ENCODE assay signal across 25 cellular contexts in genomic region chr12:93853698-93854478, GRCh38.
A peak's percentile ranks its signal among the peaks of the same experiment; 100 is the strongest.
DNase-seq lines count a peak whose midpoint lies in the region; ATAC-seq and TF ChIP-seq lines count a peak whose summit lies in the region.
"Had no signal": no experiment of that assay in that cellular context is flagged by ENCODE, and none has a peak within 500 bp of the region (broad histone marks: within the 10 kb centered on the region; RNA-seq: fewer than 3 reads in every experiment).

No MANE protein-coding gene starts in this region.

- H3K79me1 ChIP-seq in IMR-90 (ENCODE audit: low read depth in 1 of 2, low read length in 2 of 2): no peaks in the 10 kb centered on the region

- H3K18ac ChIP-seq in IMR-90 (ENCODE audit: low read depth, low read length): no peak overlapping the region

- no peaks in the 10 kb centered on the region for H4K20me1 ChIP-seq in IMR-90 (ENCODE audit: insufficient read depth, low read length)

- H3K27me3 Mint-ChIP-seq in natural killer cell treated with Interleukin-12 subunit alpha and Interleukin-12 subunit beta and Interleukin-15 and Interleukin-18, amount 100 ng/mL, for 72 hours: peaks cover 0 to 3% of the 10 kb centered on the region in 2 donors

- H3K4me3 ChIP-seq in IMR-90 (ENCODE audit: insufficient read depth, low read depth, low read length): no peak overlapping the region
- H3K4me3 ChIP-seq: cardiac muscle cell, right atrium auricular region, SK-N-MC, thyroid gland had no signal

- H3K56ac ChIP-seq in IMR-90 (ENCODE audit: extremely low read depth, insufficient read depth, low read length): no peak overlapping the region

- H2BK120ac ChIP-seq in IMR-90 (ENCODE audit: low read depth, low read length): no peak overlapping the region

- no peaks in the 10 kb centered on the region; the same call in 1 of the 2 replicates for H3K9me1 ChIP-seq in IMR-90 (ENCODE audit: insufficient read depth, low read length)

- no peak overlapping the region for H2BK5ac ChIP-seq in IMR-90 (ENCODE audit: low read depth, low read length, poor library complexity, severe bottlenecking)

- H3K9me3 Mint-ChIP-seq in natural killer cell treated with Interleukin-12 subunit alpha and Interleukin-12 subunit beta and Interleukin-15 and Interleukin-18, amount 100 ng/mL, for 72 hours: peaks cover 1% of the 10 kb centered on the region
- H3K9me3 Mint-ChIP-seq: nephron progenitor cell had no signal

- ATAC-seq in IMR-90 (ENCODE audit: low read depth) (no peak), HG03175 (IDR thresholded peaks at IDR 0.05; ENCODE audit: unreplicated experiment) (no peak)
- ATAC-seq in natural killer cell treated with Interleukin-12 subunit alpha and Interleukin-12 subunit beta and Interleukin-15 and Interleukin-18, amount 100 ng/mL, for 72 hours: peak; percentile 79 to 88
- ATAC-seq in stimulated activated naive CD8-positive, alpha-beta T cell treated with anti-CD3 and anti-CD28 coated beads, Interleukin-15, Interleukin-2, amounts not matched to agents 100 U/mL and 50 U/mL, for 24 hours: no peak
- ATAC-seq: activated naive CD4-positive, alpha-beta T cell treated with anti-CD3 and anti-CD28 coated beads, Interleukin-2, amount 50 U/mL, for 72 hours had no signal

- no peak overlapping the region for H3K9ac ChIP-seq in IMR-90 (ENCODE audit: low read depth, low read length)
- H3K9ac ChIP-seq: parathyroid adenoma had no signal

- no peak overlapping the region for H3K4me2 ChIP-seq in IMR-90 (ENCODE audit: low read depth, low read length)

- no peak overlapping the region for H3K4ac ChIP-seq in IMR-90 (ENCODE audit: low read depth, low read length)

- no peak for TF ChIP-seq CTCF in IMR-90 (conservative IDR thresholded peaks at IDR 0.05; ENCODE audit: low read depth, low read length)

- peak overlapping the region; percentile 17; the same call in 1 of the 2 replicates for H2AK5ac ChIP-seq in IMR-90 (ENCODE audit: low read depth, low read length)

- no peak overlapping the region; the same call in 1 of the 2 replicates for H3K14ac ChIP-seq in IMR-90 (replicated peaks; ENCODE audit: low read depth, low read length)

- peak overlapping the region; percentile 42 to 77 for H3K27ac Mint-ChIP-seq in natural killer cell treated with Interleukin-12 subunit alpha and Interleukin-12 subunit beta and Interleukin-15 and Interleukin-18, amount 100 ng/mL, for 72 hours
- H3K27ac Mint-ChIP-seq: activated naive CD4-positive, alpha-beta T cell treated with anti-CD3 and anti-CD28 coated beads, Interleukin-2, amount 50 U/mL, for 72 hours; activated T-helper 1 cell treated with anti-CD3 and anti-CD28 coated beads, Interleukin-12 subunit alpha, Interleukin-12 subunit beta, Interleukin-2, Interleukin-4 antibody, amounts not matched to agents 30 ng/mL and 10 ng/mL and 1 ng/mL, durations not matched to agents 14 hours and 24 hours and 36 hours; nephron progenitor cell; T-helper 1 cell treated with Interleukin-12 subunit alpha and Interleukin-12 subunit beta and Interleukin-4 antibody, amounts not matched to agents 30 μg/mL and 1 μg/mL, for 36 hours had no signal

- no peaks in the 10 kb centered on the region for H3K36me3 ChIP-seq in IMR-90 (ENCODE audit: control insufficient read depth, insufficient read depth, low read length)
- H3K36me3 ChIP-seq: cardiac muscle cell, right atrium auricular region, thyroid gland had no signal

- 0 out of 2 replicates have a peak, but pooled peaks cover 2% of the 10 kb centered on the region for H3K4me1 ChIP-seq in IMR-90 (ENCODE audit: control insufficient read depth, insufficient read depth, low read length)

- H2BK20ac ChIP-seq in IMR-90 (ENCODE audit: low read depth, low read length): no peak overlapping the region

- H3K27ac ChIP-seq in IMR-90 (ENCODE audit: insufficient read depth, low read length): no peak overlapping the region
- H3K27ac ChIP-seq: cardiac muscle cell, parathyroid adenoma, right atrium auricular region, SK-N-MC, thyroid gland had no signal

- no peak for TF ChIP-seq RAD21 in IMR-90 (IDR thresholded peaks at IDR 0.05; ENCODE audit: low read length)

- WGBS in IMR-90 (ENCODE audit: extremely low coverage in 2 of 2, insufficient read length in 1 of 2), 2 experiments: 93% methylated on average over 7 of the region's 17 CpGs; no CpG with 5 or more reads in 1 of the 2 experiments

- no peak overlapping the region; the same call in none of the 2 replicates for H4K91ac ChIP-seq in IMR-90 (ENCODE audit: insufficient read depth, low read depth, low read length)

- peaks cover 46 to 51% of the 10 kb centered on the region in 2 donors for H3K4me1 Mint-ChIP-seq in natural killer cell treated with Interleukin-12 subunit alpha and Interleukin-12 subunit beta and Interleukin-15 and Interleukin-18, amount 100 ng/mL, for 72 hours (ENCODE audit: low read depth in 2 of 2)

- CTCF ChIA-PET in IMR-90 (lab: Yijun Ruan, JAX): no interaction called here

- TF ChIP-seq POLR2A in IMR-90 (IDR thresholded peaks at IDR 0.05; ENCODE audit: low read depth, low read length): no peak

- peak overlapping the region; percentile 45 for H2AK9ac ChIP-seq in IMR-90 (replicated peaks; ENCODE audit: low read depth, low read length, poor library complexity)

- H2AFZ ChIP-seq in IMR-90 (replicated peaks; ENCODE audit: low read length, poor library complexity): no peak overlapping the region
- H2AFZ ChIP-seq: parathyroid adenoma had no signal

- H4K5ac ChIP-seq in IMR-90 (ENCODE audit: low read depth, low read length): no peak overlapping the region

- POLR2A ChIA-PET in IMR-90 (lab: Charles Lee; ENCODE audit: unreplicated experiment): no interaction called here

- H3K4me3 Mint-ChIP-seq in natural killer cell treated with Interleukin-12 subunit alpha and Interleukin-12 subunit beta and Interleukin-15 and Interleukin-18, amount 100 ng/mL, for 72 hours: peak overlapping the region; percentile 60
- H3K4me3 Mint-ChIP-seq: activated T-helper 1 cell treated with anti-CD3 and anti-CD28 coated beads, Interleukin-12 subunit alpha, Interleukin-12 subunit beta, Interleukin-2, Interleukin-4 antibody, amounts not matched to agents 30 ng/mL and 10 ng/mL and 1 ng/mL, durations not matched to agents 14 hours and 24 hours and 36 hours; nephron progenitor cell; T-helper 1 cell treated with Interleukin-12 subunit alpha and Interleukin-12 subunit beta and Interleukin-4 antibody, amounts not matched to agents 30 μg/mL and 1 μg/mL, for 36 hours had no signal

- peak; percentile 12 for DNase-seq in CMK (ENCODE audit: low read depth)
- no peak for DNase-seq in IMR-90
- peak; percentile 24 for DNase-seq in UCSD-AML1 (lab: John Stamatoyannopoulos, UW; ENCODE audit: unreplicated experiment)
- peak; percentile 72 for DNase-seq in natural killer cell treated with Interleukin-12 subunit alpha and Interleukin-12 subunit beta and Interleukin-15 and Interleukin-18, amount 100 ng/mL, for 72 hours (ENCODE audit: low spot score)
- no peak for DNase-seq in stimulated activated naive CD8-positive, alpha-beta T cell treated with anti-CD3 and anti-CD28 coated beads, Interleukin-15, Interleukin-2, amounts not matched to agents 100 U/mL and 50 U/mL, for 24 hours
- no peak for DNase-seq in NCI-H748 treated with DMSO at 0.1 percent for 48 hours (lab: John Stamatoyannopoulos, UW)
- DNase-seq: activated CD4-positive, alpha-beta T cell treated with anti-CD3 and anti-CD28 coated beads for 4 hours; anterior cingulate cortex; C1 segment of cervical spinal cord; hypothalamus; NCI-H1436 treated with DMSO at 0.1 percent for 48 hours; NCI-H510A; nephron progenitor cell; RPMI8226; stimulated activated CD4-positive, alpha-beta T cell treated with anti-CD3 and anti-CD28 coated beads, Interleukin-4, amount 100 ng/mL, for 4 hours; stimulated activated naive CD4-positive, alpha-beta T cell treated with Interleukin-2 at 50 U/mL for 16 hours; thyroid gland had no signal

- H3K9me3 ChIP-seq in IMR-90 (ENCODE audit: control insufficient read depth, insufficient read depth, low read length): no peaks in the 10 kb centered on the region
- H3K9me3 ChIP-seq: right atrium auricular region, thyroid gland had no signal

- in situ Hi-C loops in IMR-90 (cut with MboI; ENCODE audit: low sequenced_read_pairs): no loop called here

- intact Hi-C loops in IMR-90 (cut with micrococcal nuclease): no loop called here

- H3K23ac ChIP-seq in IMR-90 (ENCODE audit: low read depth, low read length): no peak overlapping the region

- H3K27me3 ChIP-seq in IMR-90 (ENCODE audit: control insufficient read depth, insufficient read depth, low read length): no peaks in the 10 kb centered on the region
- H3K27me3 ChIP-seq: cardiac muscle cell, right atrium auricular region, thyroid gland had no signal

- dilution Hi-C loops in IMR-90 (cut with HindIII; ENCODE audit: low sequenced_read_pairs, unreplicated experiment): no loop called here

- no peak overlapping the region for H4K8ac ChIP-seq in IMR-90 (ENCODE audit: low read depth in 2 of 2, low read length in 2 of 2)

- H2BK15ac ChIP-seq in IMR-90 (ENCODE audit: low read depth, low read length): no peak overlapping the region

- BruUV-seq in IMR-90 (replicated peaks; lab: Mats Ljungman, UMichigan): no TSS peak

- peaks cover 1% of the 10 kb centered on the region for H3K36me3 Mint-ChIP-seq in natural killer cell treated with Interleukin-12 subunit alpha and Interleukin-12 subunit beta and Interleukin-15 and Interleukin-18, amount 100 ng/mL, for 72 hours

TF ChIP-seq in IMR-90, 13 proteins besides CTCF, POLR2A, EP300 and RAD21:
- TF ChIP-seq MAZ (IDR thresholded peaks at IDR 0.05; ENCODE audit: borderline replicate concordance, low read depth, low read length): no peak

Comparison
In these comparisons a context has a peak if more than half of its experiments do, and no peak if none do; other contexts are left out.
1. DNase-seq: peak in CMK (single experiment), UCSD-AML1 (single experiment) and natural killer cell treated with Interleukin-12 subunit alpha and Interleukin-12 subunit beta and Interleukin-15 and Interleukin-18, amount 100 ng/mL, for 72 hours (single experiment); none in IMR-90 (single experiment), stimulated activated naive CD8-positive, alpha-beta T cell treated with anti-CD3 and anti-CD28 coated beads, Interleukin-15, Interleukin-2, amounts not matched to agents 100 U/mL and 50 U/mL, for 24 hours (single experiment) and NCI-H748 treated with DMSO at 0.1 percent for 48 hours (single experiment).
2. ATAC-seq: peak in natural killer cell treated with Interleukin-12 subunit alpha and Interleukin-12 subunit beta and Interleukin-15 and Interleukin-18, amount 100 ng/mL, for 72 hours (2 of 2); none in IMR-90 (single experiment), stimulated activated naive CD8-positive, alpha-beta T cell treated with anti-CD3 and anti-CD28 coated beads, Interleukin-15, Interleukin-2, amounts not matched to agents 100 U/mL and 50 U/mL, for 24 hours (single experiment) and HG03175 (single experiment).